Comparison of ENCODE assay signal across 1 cellular context in the genomic region with DNA sequence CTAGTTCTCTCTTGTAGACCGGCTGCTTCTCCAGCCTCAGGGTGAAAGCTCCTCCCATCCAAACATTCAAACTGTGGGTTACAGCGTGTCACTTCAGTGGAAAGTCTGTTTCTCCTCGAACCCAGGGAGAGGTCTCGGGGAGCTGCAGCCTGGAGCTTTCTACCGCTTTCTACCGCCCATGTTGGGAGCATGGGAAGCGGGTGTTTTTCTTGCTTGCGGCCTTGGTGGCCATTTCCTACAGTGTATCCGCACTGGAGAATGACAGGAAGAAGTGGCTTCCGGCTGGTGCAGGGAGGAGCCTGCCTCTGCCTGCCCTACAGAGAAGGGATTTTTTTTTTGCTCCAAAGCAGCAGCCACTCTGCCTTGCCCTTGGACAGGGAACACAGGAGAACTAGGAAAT.
TF ChIP-seq lines count a peak whose summit lies in the region.

No MANE protein-coding gene starts in this region.

TF ChIP-seq in IMR-90, 13 proteins besides CTCF, POLR2A, EP300 and RAD21 (continued from another document):
- no peak for TF ChIP-seq USF2 (IDR thresholded peaks at IDR 0.05; ENCODE audit: low read depth, low read length)
- TF ChIP-seq MXI1 (IDR thresholded peaks at IDR 0.05; ENCODE audit: borderline replicate concordance, low read depth, low read length) = no peak
- no peak for TF ChIP-seq RCOR1 (IDR thresholded peaks at IDR 0.05; ENCODE audit: insufficient replicate concordance, low read length)
